Comparison of ENCODE assay signal across 1 cellular context in genomic region chr17:17570207-17570797, GRCh38.
A peak's percentile ranks its signal among the peaks of the same experiment; 100 is the strongest.
TF ChIP-seq lines count a peak whose summit lies in the region.

No MANE protein-coding gene starts in this region.

TF ChIP-seq in HepG2, 621 proteins besides CTCF, POLR2A, EP300 and RAD21 (continued from another document and continues in another):
- TF ChIP-seq TOPORS (CRISPR knock-in tag; IDR thresholded peaks at IDR 0.05) (no peak), ARID3A (IDR thresholded peaks at IDR 0.05; ENCODE audit: low read depth, low read length) (no peak), ZBTB4 (CRISPR knock-in tag; IDR thresholded peaks at IDR 0.05; ENCODE audit: borderline replicate concordance) (peak; percentile 81; the same call in 1 of the 2 replicates), TAF1 (CRISPR knock-in tag; IDR thresholded peaks at IDR 0.05) (no peak), KDM4B (CRISPR knock-in tag; IDR thresholded peaks at IDR 0.05) (peak; percentile 56; the same call in 1 of the 2 replicates), MTF1 (CRISPR knock-in tag; IDR thresholded peaks at IDR 0.05) (no peak), ZNF563 (CRISPR knock-in tag; IDR thresholded peaks at IDR 0.05) (peak; percentile 20; the same call in 1 of the 2 replicates), DDIT3 (CRISPR knock-in tag; IDR thresholded peaks at IDR 0.05) (no peak), MED1 (CRISPR knock-in tag; IDR thresholded peaks at IDR 0.05) (peak; percentile 30; the same call in 1 of the 2 replicates), DZIP1 (CRISPR knock-in tag; IDR thresholded peaks at IDR 0.05) (peak; percentile 50; the same call in 1 of the 2 replicates), SETDB1 (CRISPR knock-in tag; IDR thresholded peaks at IDR 0.05; ENCODE audit: borderline replicate concordance) (0 out of 2 replicates have a peak, but pooled peaks have one; percentile 13), CBX2 (IDR thresholded peaks at IDR 0.05; ENCODE audit: low read depth, low read length) (no peak), CBX2 (CRISPR knock-in tag; IDR thresholded peaks at IDR 0.05; ENCODE audit: low read depth) (no peak), ZMYM3 (CRISPR knock-in tag; IDR thresholded peaks at IDR 0.05) (no peak; the same call in 1 of the 2 replicates), ZNF280D (CRISPR knock-in tag; IDR thresholded peaks at IDR 0.05) (0 out of 2 replicates have a peak, but pooled peaks have one; percentile 46), YY1 (IDR thresholded peaks at IDR 0.05; ENCODE audit: insufficient read depth, insufficient replicate concordance, low read depth, low read length) (peak; percentile 49), THAP11 (CRISPR knock-in tag; IDR thresholded peaks at IDR 0.05) (peak; percentile 19; the same call in 1 of the 2 replicates), NR2C2 (CRISPR knock-in tag; IDR thresholded peaks at IDR 0.05; ENCODE audit: borderline replicate concordance) (no peak), THAP7 (CRISPR knock-in tag; IDR thresholded peaks at IDR 0.05) (0 out of 2 replicates have a peak, but pooled peaks have one; percentile 46), EEA1 (CRISPR knock-in tag; IDR thresholded peaks at IDR 0.05; ENCODE audit: borderline replicate concordance) (0 out of 2 replicates have a peak, but pooled peaks have one; percentile 15), KMT2B (CRISPR knock-in tag; IDR thresholded peaks at IDR 0.05) (no peak), ZNF225 (CRISPR knock-in tag; IDR thresholded peaks at IDR 0.05) (0 out of 2 replicates have a peak, but pooled peaks have one; percentile 33), MYC (CRISPR knock-in tag; IDR thresholded peaks at IDR 0.05; ENCODE audit: borderline replicate concordance) (peak; percentile 14; the same call in 1 of the 2 replicates), ZNF639 (CRISPR knock-in tag; conservative IDR thresholded peaks at IDR 0.05) (no peak), IRX3 (CRISPR knock-in tag; IDR thresholded peaks at IDR 0.05; ENCODE audit: borderline replicate concordance, low read depth) (no peak), HMGXB4 (CRISPR knock-in tag; IDR thresholded peaks at IDR 0.05; ENCODE audit: borderline replicate concordance in 1 of 2, low read depth in 1 of 2) (0 out of 4 replicates have a peak, but pooled peaks of 1 of the 2 experiments have one; percentile 8), HIVEP1 (CRISPR knock-in tag; IDR thresholded peaks at IDR 0.05) (peak; percentile 39; the same call in 1 of the 2 replicates), YEATS2 (CRISPR knock-in tag; IDR thresholded peaks at IDR 0.05; ENCODE audit: borderline replicate concordance) (no peak), NRL (CRISPR knock-in tag; IDR thresholded peaks at IDR 0.05; ENCODE audit: borderline replicate concordance) (no peak; the same call in 1 of the 2 replicates), STAG1 (CRISPR knock-in tag; IDR thresholded peaks at IDR 0.05) (peak; percentile 95), FOSL2 (CRISPR knock-in tag; IDR thresholded peaks at IDR 0.05) (peak; percentile 25), ZGPAT (CRISPR knock-in tag; IDR thresholded peaks at IDR 0.05) (no peak), MLX (CRISPR knock-in tag; IDR thresholded peaks at IDR 0.05) (no peak), SMC3 (IDR thresholded peaks at IDR 0.05; ENCODE audit: low read length) (peak; percentile 80), HNRNPL (IDR thresholded peaks at IDR 0.05; ENCODE audit: low read depth, low read length) (peak; percentile 47; the same call in 1 of the 2 replicates), SP140L (CRISPR knock-in tag; IDR thresholded peaks at IDR 0.05; ENCODE audit: borderline replicate concordance) (no peak), HDAC1 (CRISPR knock-in tag; IDR thresholded peaks at IDR 0.05) (peak; percentile 5), ZBTB33 (CRISPR knock-in tag; IDR thresholded peaks at IDR 0.05) (peak; percentile 10; the same call in 1 of the 2 replicates), KAT2B (IDR thresholded peaks at IDR 0.05; ENCODE audit: borderline replicate concordance, low read depth, low read length) (no peak), GABPB1 (CRISPR knock-in tag; IDR thresholded peaks at IDR 0.05) (0 out of 2 replicates have a peak, but pooled peaks have one; percentile 14)
